16 cellular contexts compared by ENCODE assay signal in the genomic region with DNA sequence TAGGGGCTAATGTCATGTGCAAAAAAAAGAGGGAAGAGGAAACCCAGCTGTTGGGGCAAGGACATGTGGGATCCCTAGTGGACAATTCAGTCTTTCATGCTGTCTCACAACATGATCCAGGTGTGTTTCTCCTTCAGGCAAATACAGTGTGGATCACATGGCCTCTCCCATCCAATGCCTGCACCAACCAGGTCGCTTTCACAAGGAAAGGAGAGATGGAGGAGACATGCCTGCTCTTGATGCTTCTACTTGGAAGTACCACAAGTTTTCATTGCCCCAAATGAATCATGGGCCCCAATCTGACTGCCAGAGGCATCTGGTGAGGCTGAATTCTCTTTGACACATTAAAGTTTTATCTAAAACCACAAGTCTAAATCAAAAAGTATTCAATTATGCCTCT.
A peak's percentile ranks its signal among the peaks of the same experiment; 100 is the strongest.
DNase-seq lines count a peak whose midpoint lies in the region; ATAC-seq and TF ChIP-seq lines count a peak whose summit lies in the region.
"Had no signal": no experiment of that assay in that cellular context is flagged by ENCODE, and none has a peak within 500 bp of the region (broad histone marks: within the 10 kb centered on the region; RNA-seq: fewer than 3 reads in every experiment).

No MANE protein-coding gene starts in this region.

- H3K9ac ChIP-seq in DND-41 (ENCODE audit: low read depth, low read length) = no peak overlapping the region; the same call in 1 of the 2 replicates

- H3K36me3 ChIP-seq in DND-41 (ENCODE audit: insufficient read depth, low read length) (no peaks in the 10 kb centered on the region), GM23338 (ENCODE audit: insufficient read depth) (0 out of 2 replicates have a peak, but pooled peaks cover 3% of the 10 kb centered on the region)

- no peak overlapping the region for H3K27ac Mint-ChIP-seq in GM23338
- H3K27ac Mint-ChIP-seq: CD4-positive, alpha-beta memory T cell had no signal

- no peak overlapping the region for H3K4me3 ChIP-seq in DND-41 (ENCODE audit: low read depth in 1 of 2, low read length in 2 of 2)
- H3K4me3 ChIP-seq in GM23338 = no peak overlapping the region
- H3K4me3 ChIP-seq: GM12878 had no signal

- ATAC-seq in DND-41 (ENCODE audit: insufficient read depth, low read depth) = no peak
- no peak for ATAC-seq in GM23338
- peak; percentile 29 for ATAC-seq in esophagus mucosa
- no peak for ATAC-seq in GM19467 (IDR thresholded peaks at IDR 0.05; ENCODE audit: unreplicated experiment)
- no peak for ATAC-seq in HG02852 (IDR thresholded peaks at IDR 0.05; ENCODE audit: unreplicated experiment)
- ATAC-seq: GM12878 had no signal

- H2AFZ ChIP-seq in DND-41 (ENCODE audit: low read depth, low read length) (no peak overlapping the region), GM23338 (0 out of 2 replicates have a peak overlapping the region, but pooled peaks have one; percentile 4)

- no peak for DNase-seq in DND-41
- DNase-seq in GM23338 (ENCODE audit: low spot score) = no peak
- DNase-seq in amniotic epithelial cell (ENCODE audit: low read depth) = peak; percentile 14
- no peak for DNase-seq in Kasumi-1 (lab: John Stamatoyannopoulos, UW)
- no peak for DNase-seq in DMS153 treated with DMSO at 0.1 percent for 48 hours (lab: John Stamatoyannopoulos, UW; ENCODE audit: unreplicated experiment)
- DNase-seq: C1 segment of cervical spinal cord; Calu3; CD4-positive, alpha-beta memory T cell; COR-L47; GDM1; H7; HCEC 1CT had no signal

- H3K36me3 Mint-ChIP-seq in GM23338 (ENCODE audit: low read depth) = peaks cover 17% of the 10 kb centered on the region

- H3K27me3 ChIP-seq in DND-41 (ENCODE audit: insufficient read depth, low read length, poor library complexity) = no peaks in the 10 kb centered on the region
- H3K27me3 ChIP-seq in GM23338 (ENCODE audit: insufficient read depth) = no peaks in the 10 kb centered on the region

- TF ChIP-seq CTCF in DND-41 (IDR thresholded peaks at IDR 0.05; ENCODE audit: borderline replicate concordance, extremely low read depth, low read length, poor library complexity, severe bottlenecking) = no peak
- TF ChIP-seq CTCF in GM23338 (conservative IDR thresholded peaks at IDR 0.05; ENCODE audit: low read depth in 2 of 2) = no peak

- H3K9me2 ChIP-seq in GM23338 (ENCODE audit: insufficient read depth) = peaks cover 8% of the 10 kb centered on the region; the same call in 1 of the 2 replicates

- H3K27me3 Mint-ChIP-seq in GM23338 (ENCODE audit: insufficient read depth, low read depth, poor library complexity) = peaks cover 4% of the 10 kb centered on the region
- H3K27me3 Mint-ChIP-seq: CD4-positive, alpha-beta memory T cell had no signal

- H3K4me1 ChIP-seq in DND-41 (ENCODE audit: insufficient read depth, low read length) (peaks cover 66% of the 10 kb centered on the region), GM23338 (ENCODE audit: insufficient read depth) (peaks cover 8% of the 10 kb centered on the region)

- peak overlapping the region; percentile 68 for H3K27ac ChIP-seq in DND-41 (ENCODE audit: low read length)
- no peak overlapping the region for H3K27ac ChIP-seq in GM23338 (ENCODE audit: low read depth)

- no peak overlapping the region for H3K4me3 Mint-ChIP-seq in GM23338
- H3K4me3 Mint-ChIP-seq: CD4-positive, alpha-beta memory T cell had no signal

- no peaks in the 10 kb centered on the region for H3K9me3 ChIP-seq in DND-41 (ENCODE audit: insufficient read depth, low read length, severe bottlenecking)

- H3K9me3 Mint-ChIP-seq in GM23338 = peaks cover 17% of the 10 kb centered on the region
- H3K9me3 Mint-ChIP-seq: CD4-positive, alpha-beta memory T cell had no signal

- no peaks in the 10 kb centered on the region; the same call in 1 of the 2 replicates for H3K79me2 ChIP-seq in DND-41 (ENCODE audit: insufficient read depth, low read length)
- no peaks in the 10 kb centered on the region for H3K79me2 ChIP-seq in GM23338 (replicated peaks; ENCODE audit: insufficient read depth)

- no peaks in the 10 kb centered on the region for H4K20me1 ChIP-seq in DND-41 (ENCODE audit: insufficient read depth, low read length)
- H4K20me1 ChIP-seq in GM23338 (replicated peaks; ENCODE audit: insufficient read depth) = no peaks in the 10 kb centered on the region

- H3K4me2 ChIP-seq in DND-41 (ENCODE audit: insufficient read depth, low read length) (no peak overlapping the region), GM23338 (no peak overlapping the region)

- H3F3A ChIP-seq in GM23338 (replicated peaks; ENCODE audit: low read depth) = no peaks in the 10 kb centered on the region

- peaks cover 10% of the 10 kb centered on the region for H3K4me1 Mint-ChIP-seq in GM23338

TF ChIP-seq in GM23338, 12 proteins besides CTCF, POLR2A, EP300 and RAD21 (continues in another document):
- TF ChIP-seq ZNF114 (CRISPR knock-in tag; IDR thresholded peaks at IDR 0.05) (no peak), EZH2 (IDR thresholded peaks at IDR 0.05; ENCODE audit: low read depth, unreplicated experiment) (no peak), JUNB (IDR thresholded peaks at IDR 0.05; ENCODE audit: unreplicated experiment) (no peak), POLR2AphosphoS5 (IDR thresholded peaks at IDR 0.05; ENCODE audit: low read depth) (no peak), STAT1 (IDR thresholded peaks at IDR 0.05; ENCODE audit: unreplicated experiment) (no peak), ZNF331 (CRISPR knock-in tag; IDR thresholded peaks at IDR 0.05; ENCODE audit: low read depth) (no peak), EZH2phosphoT487 (IDR thresholded peaks at IDR 0.05; ENCODE audit: unreplicated experiment) (no peak)
- TF ChIP-seq, protein P1, sequence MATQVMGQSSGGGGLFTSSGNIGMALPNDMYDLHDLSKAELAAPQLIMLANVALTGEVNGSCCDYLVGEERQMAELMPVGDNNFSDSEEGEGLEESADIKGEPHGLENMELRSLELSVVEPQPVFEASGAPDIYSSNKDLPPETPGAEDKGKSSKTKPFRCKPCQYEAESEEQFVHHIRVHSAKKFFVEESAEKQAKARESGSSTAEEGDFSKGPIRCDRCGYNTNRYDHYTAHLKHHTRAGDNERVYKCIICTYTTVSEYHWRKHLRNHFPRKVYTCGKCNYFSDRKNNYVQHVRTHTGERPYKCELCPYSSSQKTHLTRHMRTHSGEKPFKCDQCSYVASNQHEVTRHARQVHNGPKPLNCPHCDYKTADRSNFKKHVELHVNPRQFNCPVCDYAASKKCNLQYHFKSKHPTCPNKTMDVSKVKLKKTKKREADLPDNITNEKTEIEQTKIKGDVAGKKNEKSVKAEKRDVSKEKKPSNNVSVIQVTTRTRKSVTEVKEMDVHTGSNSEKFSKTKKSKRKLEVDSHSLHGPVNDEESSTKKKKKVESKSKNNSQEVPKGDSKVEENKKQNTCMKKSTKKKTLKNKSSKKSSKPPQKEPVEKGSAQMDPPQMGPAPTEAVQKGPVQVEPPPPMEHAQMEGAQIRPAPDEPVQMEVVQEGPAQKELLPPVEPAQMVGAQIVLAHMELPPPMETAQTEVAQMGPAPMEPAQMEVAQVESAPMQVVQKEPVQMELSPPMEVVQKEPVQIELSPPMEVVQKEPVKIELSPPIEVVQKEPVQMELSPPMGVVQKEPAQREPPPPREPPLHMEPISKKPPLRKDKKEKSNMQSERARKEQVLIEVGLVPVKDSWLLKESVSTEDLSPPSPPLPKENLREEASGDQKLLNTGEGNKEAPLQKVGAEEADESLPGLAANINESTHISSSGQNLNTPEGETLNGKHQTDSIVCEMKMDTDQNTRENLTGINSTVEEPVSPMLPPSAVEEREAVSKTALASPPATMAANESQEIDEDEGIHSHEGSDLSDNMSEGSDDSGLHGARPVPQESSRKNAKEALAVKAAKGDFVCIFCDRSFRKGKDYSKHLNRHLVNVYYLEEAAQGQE (IDR thresholded peaks at IDR 0.05; ENCODE audit: unreplicated experiment) = no peak
- TF ChIP-seq, protein P2, sequence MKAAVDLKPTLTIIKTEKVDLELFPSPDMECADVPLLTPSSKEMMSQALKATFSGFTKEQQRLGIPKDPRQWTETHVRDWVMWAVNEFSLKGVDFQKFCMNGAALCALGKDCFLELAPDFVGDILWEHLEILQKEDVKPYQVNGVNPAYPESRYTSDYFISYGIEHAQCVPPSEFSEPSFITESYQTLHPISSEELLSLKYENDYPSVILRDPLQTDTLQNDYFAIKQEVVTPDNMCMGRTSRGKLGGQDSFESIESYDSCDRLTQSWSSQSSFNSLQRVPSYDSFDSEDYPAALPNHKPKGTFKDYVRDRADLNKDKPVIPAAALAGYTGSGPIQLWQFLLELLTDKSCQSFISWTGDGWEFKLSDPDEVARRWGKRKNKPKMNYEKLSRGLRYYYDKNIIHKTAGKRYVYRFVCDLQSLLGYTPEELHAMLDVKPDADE (IDR thresholded peaks at IDR 0.05) = no peak
